19 cellular contexts compared by ENCODE assay signal in the genomic region with DNA sequence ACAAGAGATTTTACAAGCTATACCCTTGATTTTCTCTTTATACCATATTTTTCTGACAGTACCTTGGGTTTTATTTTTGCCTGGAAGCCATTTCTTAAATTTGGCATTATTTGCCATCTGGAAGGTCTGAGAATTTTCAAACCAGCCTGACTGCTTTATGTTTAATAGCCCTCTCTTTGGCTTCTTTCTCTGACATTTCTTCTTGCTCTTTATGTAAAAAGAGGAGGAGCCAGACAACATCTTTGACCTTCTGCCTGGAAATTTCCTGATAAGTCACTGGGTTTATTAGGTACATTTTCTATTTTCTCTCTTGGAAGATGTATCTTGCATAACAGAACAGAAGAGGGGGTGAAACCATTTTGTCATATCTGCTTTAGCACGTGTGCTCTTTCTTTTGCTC.
"Had no signal": no experiment of that assay in that cellular context is flagged by ENCODE, and none has a peak within 500 bp of the region (broad histone marks: within the 10 kb centered on the region; RNA-seq: fewer than 3 reads in every experiment).

No MANE protein-coding gene starts in this region.

- DNase-seq: dorsolateral prefrontal cortex; effector CD4-positive, alpha-beta T cell; foreskin fibroblast; gastrocnemius medialis; left ventricle myocardium superior; lower lobe of right lung; nucleus accumbens; ovary; right lobe of liver; small intestine; stimulated activated CD4-positive, alpha-beta T cell treated with anti-CD3 and anti-CD28 coated beads, Interleukin-1b, Interleukin-23, amount 100 ng/mL, for 48 hours; stimulated activated CD4-positive, alpha-beta T cell treated with anti-CD3 and anti-CD28 coated beads, Interleukin-4, amount 100 ng/mL, for 1 hour; stimulated activated CD8-positive, alpha-beta memory T cell treated with anti-CD3 and anti-CD28 coated beads, Interleukin-4, amount 100 ng/mL, for 48 hours; stimulated activated naive CD4-positive, alpha-beta T cell treated with Interleukin-2 at 50 U/mL for 16 hours; stomach; thyroid gland; trophoblast cell had no signal

- H3K4me3 ChIP-seq: dorsolateral prefrontal cortex, gastrocnemius medialis, lower lobe of right lung, ovary, right lobe of liver, stomach, thyroid gland, vagina had no signal

- H3K27me3 ChIP-seq: dorsolateral prefrontal cortex, gastrocnemius medialis, ovary, right lobe of liver, thyroid gland, vagina had no signal

- H3K27ac ChIP-seq: dorsolateral prefrontal cortex, gastrocnemius medialis, lower lobe of right lung, ovary, right lobe of liver, stomach, thyroid gland, vagina had no signal

- H3K4me3 Mint-ChIP-seq: nephron had no signal

- ATAC-seq: gastrocnemius medialis, left ventricle myocardium superior, lower lobe of right lung, right lobe of liver had no signal

- H3K4me1 ChIP-seq: lower lobe of right lung, right lobe of liver, stomach, thyroid gland, vagina had no signal

- H3K27ac Mint-ChIP-seq: nephron had no signal

- H3K9me3 Mint-ChIP-seq: nephron had no signal

- H3K9me3 ChIP-seq: gastrocnemius medialis, lower lobe of right lung, ovary, right lobe of liver, stomach, thyroid gland, vagina had no signal

- H3K36me3 ChIP-seq: gastrocnemius medialis, lower lobe of right lung, ovary, right lobe of liver, stomach, thyroid gland, vagina had no signal

- H3K4me1 Mint-ChIP-seq: nephron had no signal
